8 cellular contexts compared by ENCODE assay signal in genomic region chr9:115015018-115015635, GRCh38.
DNase-seq lines count a peak whose midpoint lies in the region; ATAC-seq and TF ChIP-seq lines count a peak whose summit lies in the region.

No MANE protein-coding gene starts in this region.

- TF ChIP-seq CTCF in WTC11 (IDR thresholded peaks at IDR 0.05) (peak; percentile 63), coronary artery (IDR thresholded peaks at IDR 0.05) (no peak), ovary (IDR thresholded peaks at IDR 0.05) (no peak)

- peaks cover 33% of the 10 kb centered on the region for H3K27me3 Mint-ChIP-seq in WTC11 (ENCODE audit: low read depth)

- CTCF ChIA-PET in WTC11 (lab: Charles Lee), result interaction anchor here (1.1 to 1.5 kb wide), 3 partner anchors 101 to 278 kb away, joined by 6 to 12 read pairs (median 8); no protein-coding TSS in a partner anchor

- 51 to 63% (median 54%) methylated on average over 4 of the region's 4 CpGs for WGBS in ovary, 3 donors

- H3K4me1 ChIP-seq in ovary (ENCODE audit: insufficient read depth), result no peaks in the 10 kb centered on the region

- no peaks in the 10 kb centered on the region for H3K9me3 ChIP-seq in ovary

- 0 out of 2 replicates have a peak, but pooled peaks cover 3% of the 10 kb centered on the region for H3K4me1 Mint-ChIP-seq in WTC11

- intact Hi-C loops in ovary (cut with DNase I), result loop anchor here in 1 of 4 donors (10.0 kb wide), 1 partner anchor 580 kb away; no protein-coding TSS in a partner anchor

- no peak overlapping the region for H3K4me3 ChIP-seq in coronary artery
- H3K4me3 ChIP-seq in ovary, result no peak overlapping the region

- no peak overlapping the region for H3K27ac ChIP-seq in coronary artery
- H3K27ac ChIP-seq in ovary, result no peak overlapping the region

- H3K27me3 ChIP-seq in ovary, result no peaks in the 10 kb centered on the region

- POLR2A ChIA-PET in WTC11 (lab: Charles Lee), result no interaction called here

- H3K4me3 Mint-ChIP-seq in WTC11, result no peak overlapping the region

- no peak for TF ChIP-seq POLR2A in ovary (IDR thresholded peaks at IDR 0.05)

- in situ Hi-C loops in Caki2 (cut with HindIII; ENCODE audit: low pct_unique_long_range_greater_than_20kb, low sequenced_read_pairs), result no loop called here

- no peak overlapping the region for H3K27ac Mint-ChIP-seq in WTC11

- no peaks in the 10 kb centered on the region for H3K9me3 Mint-ChIP-seq in WTC11

- no peaks in the 10 kb centered on the region for H3K36me3 ChIP-seq in ovary

- peak; percentile 90 for ATAC-seq in WTC11
- ATAC-seq in HG03039 (IDR thresholded peaks at IDR 0.05; ENCODE audit: unreplicated experiment), result no peak
- ATAC-seq in GM18868 (IDR thresholded peaks at IDR 0.05; ENCODE audit: unreplicated experiment), result no peak

- H3K36me3 Mint-ChIP-seq in WTC11, result no peaks in the 10 kb centered on the region

- no peak for TF ChIP-seq EP300 in ovary (IDR thresholded peaks at IDR 0.05)

- DNase-seq in Caki2 (ENCODE audit: low read depth), result peak; percentile 36
- peak; percentile 14 for DNase-seq in HuH-7.5 (ENCODE audit: low spot score)
- DNase-seq in WTC11 (ENCODE audit: low spot score), result peak; percentile 59
- DNase-seq in iPS-NIHi11 (ENCODE audit: low spot score), result peak; percentile 68
- no peak for DNase-seq in coronary artery (ENCODE audit: low spot score)
- DNase-seq in ovary, result no peak

TF ChIP-seq in WTC11, 78 proteins besides CTCF, POLR2A, EP300 and RAD21 (continues in another document):
- TF ChIP-seq PRRX2 (CRISPR knock-in tag; IDR thresholded peaks at IDR 0.05), result no peak
- TF ChIP-seq ZNF532 (CRISPR knock-in tag; IDR thresholded peaks at IDR 0.05; ENCODE audit: borderline replicate concordance), result no peak
- TF ChIP-seq CBFB (CRISPR knock-in tag; IDR thresholded peaks at IDR 0.05; ENCODE audit: low read depth), result no peak
- no peak for TF ChIP-seq ZSCAN18 (CRISPR knock-in tag; IDR thresholded peaks at IDR 0.05)
- TF ChIP-seq AFF4 (CRISPR knock-in tag; IDR thresholded peaks at IDR 0.05; ENCODE audit: borderline replicate concordance), result no peak
- TF ChIP-seq FOXP1 (CRISPR knock-in tag; IDR thresholded peaks at IDR 0.05; ENCODE audit: borderline replicate concordance), result no peak
- no peak for TF ChIP-seq ZNF425 (CRISPR knock-in tag; conservative IDR thresholded peaks at IDR 0.05)
- TF ChIP-seq HMGXB4 (CRISPR knock-in tag; IDR thresholded peaks at IDR 0.05), result no peak
- no peak for TF ChIP-seq TEAD4 (CRISPR knock-in tag; IDR thresholded peaks at IDR 0.05)
- no peak for TF ChIP-seq NFATC4 (CRISPR knock-in tag; IDR thresholded peaks at IDR 0.05)

Comparison
In these comparisons a context has a peak if more than half of its experiments do, and no peak if none do; other contexts are left out.
1. DNase-seq: peak in Caki2 (single experiment), HuH-7.5 (single experiment), WTC11 (single experiment) and iPS-NIHi11 (single experiment); none in coronary artery (single experiment) and ovary (0 of 5).